In the genomic region with DNA sequence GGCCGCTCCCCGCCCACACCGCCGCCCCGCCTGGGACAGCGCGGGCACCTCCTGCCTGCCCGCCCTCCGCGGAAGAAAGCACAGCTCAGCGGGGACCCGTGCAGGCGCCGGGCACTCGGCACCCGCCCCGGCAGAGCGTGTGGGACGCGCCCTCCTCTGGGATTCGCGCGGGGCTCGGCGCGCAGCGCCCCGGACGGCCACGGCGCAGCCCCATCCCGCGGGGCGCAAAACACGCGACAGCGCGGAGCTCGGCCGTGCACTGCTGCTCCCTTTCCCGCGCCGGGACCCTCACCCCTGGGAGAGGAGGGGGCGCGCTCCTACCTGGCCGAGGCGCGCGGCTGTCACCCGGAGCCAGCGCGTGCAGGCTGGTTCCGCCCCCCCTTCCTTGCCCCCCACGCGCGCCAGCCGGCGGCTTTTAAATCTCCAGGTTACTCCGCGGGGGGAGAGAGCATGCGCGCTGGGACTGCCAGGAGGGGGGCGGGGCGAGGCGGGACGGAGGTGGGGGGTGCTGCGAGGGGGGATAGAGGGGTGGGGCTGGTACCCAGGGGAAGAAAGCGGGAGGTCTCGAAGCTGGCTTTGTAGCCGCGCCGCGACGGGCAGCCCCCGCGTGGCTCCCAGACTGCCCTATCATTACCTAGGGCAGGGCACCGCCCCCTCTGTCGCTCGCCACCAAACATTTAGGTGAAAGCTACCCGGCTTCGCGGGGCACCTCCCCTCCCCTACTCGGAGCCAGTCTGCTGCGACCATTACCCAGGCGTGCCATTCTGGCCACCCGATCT, we compare ENCODE assay signal across 8 cellular contexts. TPM values are rescaled to one million over a fixed set of nuclear protein-coding genes. Genes with fewer than 3 reads are reported as not detected.
DNase-seq lines count a peak whose midpoint lies in the region; ATAC-seq, FAIRE-seq and TF ChIP-seq lines count a peak whose summit lies in the region.

A gene with protein sequence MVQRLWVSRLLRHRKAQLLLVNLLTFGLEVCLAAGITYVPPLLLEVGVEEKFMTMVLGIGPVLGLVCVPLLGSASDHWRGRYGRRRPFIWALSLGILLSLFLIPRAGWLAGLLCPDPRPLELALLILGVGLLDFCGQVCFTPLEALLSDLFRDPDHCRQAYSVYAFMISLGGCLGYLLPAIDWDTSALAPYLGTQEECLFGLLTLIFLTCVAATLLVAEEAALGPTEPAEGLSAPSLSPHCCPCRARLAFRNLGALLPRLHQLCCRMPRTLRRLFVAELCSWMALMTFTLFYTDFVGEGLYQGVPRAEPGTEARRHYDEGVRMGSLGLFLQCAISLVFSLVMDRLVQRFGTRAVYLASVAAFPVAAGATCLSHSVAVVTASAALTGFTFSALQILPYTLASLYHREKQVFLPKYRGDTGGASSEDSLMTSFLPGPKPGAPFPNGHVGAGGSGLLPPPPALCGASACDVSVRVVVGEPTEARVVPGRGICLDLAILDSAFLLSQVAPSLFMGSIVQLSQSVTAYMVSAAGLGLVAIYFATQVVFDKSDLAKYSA (minus strand): TSS at position 437 of the 779 bp plus-strand sequence. CDS start 15,853 bp downstream, outside the sequence.

- peak within 1 kb of the TSS; percentile 76 for H3K9ac ChIP-seq in BLaER1
- peak within 1 kb of the TSS; percentile 68 to 89 for H3K9ac ChIP-seq in K562 (ENCODE audit: insufficient read depth in 1 of 2, low read depth in 2 of 2, low read length in 2 of 2)

- under 1% methylated on average over 57 of the region's 86 CpGs for WGBS in K562 (ENCODE audit: insufficient coverage, low coverage, missing lambda C conversion rate)

- ATAC-seq in K562 (peak; percentile 56), HG03378 (IDR thresholded peaks at IDR 0.05; ENCODE audit: unreplicated experiment) (no peak)

- no peak for TF ChIP-seq RAD21 in K562 (CRISPR knock-in tag; conservative IDR thresholded peaks at IDR 0.05 in 1 of 2, IDR thresholded peaks at IDR 0.05 in 1 of 2)

- no peaks in the 10 kb centered on the region for H3K36me3 ChIP-seq in BLaER1
- H3K36me3 ChIP-seq in K562 (ENCODE audit: control insufficient read depth, insufficient read depth, low read length): no peaks in the 10 kb centered on the region

- TF ChIP-seq POLR2A in H54 (IDR thresholded peaks at IDR 0.05; ENCODE audit: low read depth, low read length) (peak; percentile 21; the same call in 1 of the 2 replicates), K562 (conservative IDR thresholded peaks at IDR 0.05) (no peak)

- no peaks in the 10 kb centered on the region for H3K79me2 ChIP-seq in K562 (ENCODE audit: control insufficient read depth, insufficient read depth, low read length)

- FAIRE-seq in H54 (lab: Jason Lieb, UNC): no peak
- FAIRE-seq in K562 (lab: Jason Lieb, UNC): no peak

- H3K27me3 ChIP-seq in BLaER1 (no peaks in the 10 kb centered on the region), K562 (ENCODE audit: control insufficient read depth in 2 of 2, insufficient read depth in 2 of 2, low read length in 2 of 2) (no peaks in the 10 kb centered on the region)

- no peaks in the 10 kb centered on the region for H3K9me3 ChIP-seq in BLaER1
- H3K9me3 ChIP-seq in K562 (replicated peaks; ENCODE audit: control insufficient read depth, insufficient read depth, low read depth, low read length): no peaks in the 10 kb centered on the region

- H4K20me1 ChIP-seq in BLaER1 (no peaks in the 10 kb centered on the region; the same call in 1 of the 2 replicates), K562 (replicated peaks; ENCODE audit: control insufficient read depth, insufficient read depth, low read length) (no peaks in the 10 kb centered on the region; the same call in 1 of the 2 replicates)

- CTCF ChIA-PET in RWPE1 (lab: Yijun Ruan, JAX) (interaction anchor here (0.5 to 2.9 kb wide), 10 partner anchors 9 to 783 kb away, joined by 3 to 28 read pairs (median 4); no protein-coding TSS in a partner anchor), K562 (lab: Yijun Ruan, JAX; ENCODE audit: low intra/inter-chr PET ratio) (interaction anchor here (0.7 kb wide), 1 partner anchor 382 kb away, joined by 4 read pairs; no protein-coding TSS in a partner anchor)

- H3K4me1 ChIP-seq in BLaER1 (peaks cover 34% of the 10 kb centered on the region), K562 (replicated peaks in 1 of 2; ENCODE audit: control insufficient read depth in 2 of 2, insufficient read depth in 2 of 2, low read length in 2 of 2) (peaks cover 32 to 37% of the 10 kb centered on the region in 2 experiments)

- no peak for TF ChIP-seq CTCF in RWPE1 (conservative IDR thresholded peaks at IDR 0.05; ENCODE audit: low read depth)
- TF ChIP-seq CTCF in K562 (IDR thresholded peaks at IDR 0.05 in 2 of 3, conservative IDR thresholded peaks at IDR 0.05 in 1 of 3; ENCODE audit: insufficient read depth in 2 of 3, low read depth in 1 of 3, low read length in 3 of 3): no peak

- peak within 1 kb of the TSS; percentile 82 for H2AFZ ChIP-seq in K562 (ENCODE audit: low read depth, low read length)

- TF ChIP-seq EP300 in K562 (IDR thresholded peaks at IDR 0.05; ENCODE audit: low read length): no peak

- in situ Hi-C loops in K562 (cut with MboI): no loop called here

- H3K9me1 ChIP-seq in K562 (ENCODE audit: control insufficient read depth, insufficient read depth, low read length): no peaks in the 10 kb centered on the region

- intact Hi-C loops in K562 (cut with micrococcal nuclease): no loop called here

- H3K4me2 ChIP-seq in BLaER1 (peak within 1 kb of the TSS; percentile 93), K562 (ENCODE audit: insufficient read depth, low read length) (peak within 1 kb of the TSS; percentile 80)

- DNase-seq in H54 (ENCODE audit: insufficient read length, low spot score) (peak; percentile 69), RWPE1 (ENCODE audit: low spot score) (peak; percentile 55), K562 (ENCODE audit: extremely low read depth in 1 of 4, low spot score in 3 of 4) (peak; percentile 64 to 92 (median 84)), iPS-NIHi11 (ENCODE audit: low spot score) (peak; percentile 83), epidermal melanocyte (ENCODE audit: insufficient read length, low spot score) (no peak)
- peak; percentile 57 for DNase-seq in stimulated activated CD4-positive, alpha-beta T cell treated with anti-CD3 and anti-CD28 coated beads, Interleukin-12 subunit alpha, Interleukin-12 subunit beta, amount 100 ng/mL, for 4 hours

- H3K27ac ChIP-seq in BLaER1 (peak within 1 kb of the TSS; percentile 63), RWPE1 (peak within 1 kb of the TSS; percentile 62), K562 (ENCODE audit: extremely low read depth, low read depth, low read length) (peak within 1 kb of the TSS; percentile 79)

- POLR2A ChIA-PET in RWPE1 (lab: Yijun Ruan, JAX; ENCODE audit: low non-redundant PET) (interaction anchor here (0.6 to 0.7 kb wide), 2 partner anchors 281 to 415 kb away, joined by 3 read pairs; no protein-coding TSS in a partner anchor), K562 (lab: Yijun Ruan, JAX) (interaction anchor here (0.7 to 1.6 kb wide), 9 partner anchors 9 to 58 kb away, joined by 3 to 7 read pairs (median 4); no protein-coding TSS in a partner anchor)

- no TSS peak for BruUV-seq in K562 (replicated peaks; lab: Mats Ljungman, UMichigan)

- H3K4me3 ChIP-seq in BLaER1 (peak within 1 kb of the TSS; percentile 77), K562 (peak within 1 kb of the TSS; percentile 53)

TF ChIP-seq in K562, 482 proteins besides CTCF, POLR2A, EP300 and RAD21 (continues in another document):
- TF ChIP-seq MAZ (CRISPR knock-in tag; conservative IDR thresholded peaks at IDR 0.05 in 1 of 2, IDR thresholded peaks at IDR 0.05 in 1 of 2): peak in 1 of 2 experiments; percentile 86; a peak in 3 of 4 replicates
- peak; percentile 67; the same call in 1 of the 2 replicates for TF ChIP-seq ZBTB7A (IDR thresholded peaks at IDR 0.05; ENCODE audit: borderline replicate concordance, control insufficient read depth, low read depth, low read length)
- TF ChIP-seq FOXP1 (CRISPR knock-in tag; IDR thresholded peaks at IDR 0.05): peak; percentile 23; the same call in 1 of the 2 replicates
- TF ChIP-seq KLF6 (CRISPR knock-in tag; IDR thresholded peaks at IDR 0.05; ENCODE audit: borderline replicate concordance): no peak
- peak in 1 of 2 experiments; percentile 47; a peak in 1 of 4 replicates for TF ChIP-seq NONO (IDR thresholded peaks at IDR 0.05; ENCODE audit: low read depth in 2 of 2, low read length in 1 of 2)
- peak; percentile 73 for TF ChIP-seq SAP30 (IDR thresholded peaks at IDR 0.05; ENCODE audit: borderline replicate concordance, insufficient read depth, low read depth, low read length, poor library complexity, severe bottlenecking)

RNA-seq across cellular contexts. Expression of the gene that starts here (rescaled TPM):
- 7.0 and 13.6 TPM in 2 replicates for total RNA-seq in K562 (2011; cell fraction: chromatin; rRNA removed; ENCODE audit: low replicate concordance)
- total RNA-seq in K562 (2011; cell fraction: nucleolus; rRNA removed): 10.5 and 12.5 TPM in 2 replicates
- 8.7 and 12.1 TPM in 2 replicates for total RNA-seq in K562 (2011; cell fraction: nucleoplasm; rRNA removed)
- total RNA-seq in K562 (2014; rRNA removed): 1.5 and 2.8 TPM in 2 replicates
- 0.87 and 1.1 TPM in 2 replicates for total RNA-seq in K562 (2014; rRNA removed; fragmentation: Illumina TruSeq; extraction: Trizol)
- 0.60 and 0.83 TPM in 2 replicates for total RNA-seq in K562 (2015; rRNA removed; fragmentation: Illumina TruSeq; extraction: Trizol)
- 2.5 and 3.0 TPM in 2 replicates for total RNA-seq in K562 (2021)
- 3.3 and 3.5 TPM in 2 replicates for polyA plus RNA-seq in K562 (2011; rRNA removed)
- polyA plus RNA-seq in K562 (2011; cell fraction: cytosol; rRNA removed): 2.7 and 5.8 TPM in 2 replicates
- polyA plus RNA-seq in K562 (2011; cell fraction: nucleus; rRNA removed): 11.2 and 15.9 TPM in 2 replicates
- polyA plus RNA-seq in K562 (2012): 1.4 and 4.0 TPM in 2 replicates
- polyA plus RNA-seq in K562 (2014; fragmentation: Illumina TruSeq; extraction: Trizol): 1.3 and 1.7 TPM in 2 replicates
- under 1 TPM; 0.06 to 0.10 TPM for polyA plus RNA-seq in K562 (2014; fragmentation: Nextera tagmentation; extraction: Ambion mirVana)
- 2.4 TPM in 2 replicates for polyA plus RNA-seq in K562 (2014; rRNA removed)
- 0.84 and 1.5 TPM in 2 replicates for polyA minus RNA-seq in K562 (2011; rRNA and poly(A)+ RNA removed)
- polyA minus RNA-seq in K562 (2011; cell fraction: cytosol; rRNA and poly(A)+ RNA removed): 1.3 and 1.8 TPM in 2 replicates
- polyA minus RNA-seq in K562 (2011; cell fraction: nucleus; rRNA and poly(A)+ RNA removed): 2.4 and 2.8 TPM in 2 replicates
